In genomic region chr5:81233080-81233634, GRCh38 we compare ENCODE assay signal across 1 cellular context.
TF ChIP-seq lines count a peak whose summit lies in the region.

CKMT2 (plus strand) TSS chr5:81233322; CDS start chr5:81251133, 17,811 bp downstream.

TF ChIP-seq in HEK293, 187 proteins besides CTCF, POLR2A, EP300 and RAD21 (continued from another document):
- TF ChIP-seq OSR2 (tag by site-specific recombination; IDR thresholded peaks at IDR 0.05) (no peak), ZBTB20 (tag by site-specific recombination; IDR thresholded peaks at IDR 0.05) (peak; percentile 31), ZFHX2 (tag by site-specific recombination; conservative IDR thresholded peaks at IDR 0.05) (peak; percentile 73)
TF ChIP-seq in HEK293: peak in this region for 12.
